13 cellular contexts compared by ENCODE assay signal in the genomic region with DNA sequence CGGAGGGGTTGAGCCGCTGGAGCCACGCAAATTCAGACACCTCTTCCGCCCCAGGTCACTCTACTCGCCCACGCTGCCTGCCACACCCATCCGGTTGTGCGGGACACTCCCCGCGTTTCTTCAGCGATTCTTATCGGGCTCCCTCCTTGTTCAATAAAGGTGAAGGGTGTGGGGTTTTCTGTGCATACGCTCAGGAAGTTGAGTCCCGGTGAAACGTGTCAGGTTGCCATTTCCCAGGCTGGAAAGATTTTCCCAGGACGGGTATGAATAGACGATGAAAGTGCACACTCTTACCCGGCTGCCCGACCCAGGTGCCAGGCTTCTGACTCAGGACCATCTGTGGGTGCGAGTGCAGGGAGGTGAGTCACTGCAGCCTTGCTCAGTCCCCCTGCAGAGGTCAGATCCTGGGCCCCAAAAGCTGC. TPM values are rescaled to one million over a fixed set of nuclear protein-coding genes. Genes with fewer than 3 reads are reported as not detected.
DNase-seq lines count a peak whose midpoint lies in the region; ATAC-seq, FAIRE-seq and TF ChIP-seq lines count a peak whose summit lies in the region.
"Had no signal": no experiment of that assay in that cellular context is flagged by ENCODE, and none has a peak within 500 bp of the region (broad histone marks: within the 10 kb centered on the region; RNA-seq: fewer than 3 reads in every experiment).

No MANE protein-coding gene starts in this region.

- H3K36me3 ChIP-seq in bronchial epithelial cell (ENCODE audit: control insufficient read depth, insufficient read depth, low read length) = no peaks in the 10 kb centered on the region
- H3K36me3 ChIP-seq: adrenal gland, lower lobe of right lung had no signal

- in situ Hi-C loops in Caki2 (cut with HindIII; ENCODE audit: low pct_unique_long_range_greater_than_20kb, low sequenced_read_pairs) = no loop called here

- TF ChIP-seq RAD21 in Ishikawa (IDR thresholded peaks at IDR 0.05; ENCODE audit: low read depth) = no peak

- H3K4me3 ChIP-seq in bronchial epithelial cell (ENCODE audit: low read depth, low read length) = no peak overlapping the region
- H3K4me3 ChIP-seq: adrenal gland, lower lobe of right lung had no signal

- TF ChIP-seq EP300 in Ishikawa (IDR thresholded peaks at IDR 0.05; ENCODE audit: borderline replicate concordance) = no peak

- ATAC-seq in HG03342 (IDR thresholded peaks at IDR 0.05; ENCODE audit: unreplicated experiment) = no peak
- ATAC-seq: lower lobe of right lung; stimulated activated naive B cell treated with anti-CD40 and anti-IgM and Interleukin-4, amounts not matched to agents 10 μg/mL and 1 μg/mL and 100 μg/mL, for 72 hours had no signal

- no peaks in the 10 kb centered on the region for H3K27me3 ChIP-seq in bronchial epithelial cell (ENCODE audit: control insufficient read depth, insufficient read depth, low read length)
- H3K27me3 ChIP-seq: adrenal gland had no signal

- peak; percentile 69 for DNase-seq in Caki2 (ENCODE audit: low read depth)
- peak; percentile 99 for DNase-seq in bronchial epithelial cell (ENCODE audit: low read depth)
- DNase-seq in myocyte (ENCODE audit: low read depth) = peak; percentile 61
- DNase-seq in hypothalamus (lab: John Stamatoyannopoulos, UW) = no peak
- no peak for DNase-seq in foreskin melanocyte
- DNase-seq in NCI-H345 (lab: John Stamatoyannopoulos, UW) = no peak
- DNase-seq: erythroblast; lower lobe of right lung; NCI-H82; stimulated activated naive B cell treated with anti-CD40 and anti-IgM and Interleukin-4, amounts not matched to agents 10 μg/mL and 1 μg/mL and 100 μg/mL, for 72 hours had no signal

- FAIRE-seq in bronchial epithelial cell (lab: Jason Lieb, UNC) = no peak

- TF ChIP-seq CTCF in bronchial epithelial cell (IDR thresholded peaks at IDR 0.05; ENCODE audit: insufficient read depth, low read length, severe bottlenecking) = no peak

TF ChIP-seq in Ishikawa, 13 proteins besides CTCF, POLR2A, EP300 and RAD21:
- TF ChIP-seq CEBPB (IDR thresholded peaks at IDR 0.05) = no peak
- peak; percentile 26; the same call in 1 of the 2 replicates for TF ChIP-seq EGR1 (IDR thresholded peaks at IDR 0.05)
TF ChIP-seq in Ishikawa: peak in this region for 1.

RNA-seq across cellular contexts. Expression of a gene that starts 22.0 kb away (rescaled TPM):
- 36.8 and 40.2 TPM in 2 replicates for total RNA-seq in Caki2 (2014; rRNA removed; shearing (Covaris generic); ENCODE audit: low replicate concordance)
- total RNA-seq in bronchial epithelial cell = 49.7 and 70.6 TPM in 2 replicates
- 14.6 and 14.9 TPM in 2 replicates for total RNA-seq in myocyte
- 39.6 TPM for polyA plus RNA-seq in myocyte (2012)

Comparison
In these comparisons a context has a peak if more than half of its experiments do, and no peak if none do; other contexts are left out.
1. DNase-seq: peak in Caki2 (single experiment), bronchial epithelial cell (single experiment) and myocyte (single experiment); none in hypothalamus (0 of 51), foreskin melanocyte (single experiment) and NCI-H345 (single experiment).